ENCODE assay signal across 13 cellular contexts in the genomic region with DNA sequence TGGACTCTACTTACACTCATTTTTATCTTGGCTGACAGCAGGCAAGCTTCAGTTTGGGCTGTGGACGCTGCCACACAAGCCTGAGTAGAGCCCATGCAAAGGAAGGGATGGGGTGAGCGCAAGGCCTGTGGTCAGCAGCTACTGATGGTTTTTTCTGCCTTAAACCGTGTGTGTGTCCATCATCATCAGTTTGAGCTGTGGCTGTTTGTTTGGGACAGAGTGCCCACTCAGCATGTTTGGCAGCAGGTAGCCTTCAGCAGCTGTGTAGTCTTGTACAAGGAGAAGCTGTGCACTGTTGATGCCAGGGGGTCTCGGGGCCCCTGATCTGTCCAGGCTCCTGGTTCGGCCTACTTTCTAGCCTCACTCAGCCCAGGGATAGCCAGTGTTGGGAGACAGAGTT. TPM values are rescaled to one million over a fixed set of nuclear protein-coding genes. Genes with fewer than 3 reads are reported as not detected.
DNase-seq lines count a peak whose midpoint lies in the region; ATAC-seq and TF ChIP-seq lines count a peak whose summit lies in the region.
"Had no signal": no experiment of that assay in that cellular context is flagged by ENCODE, and none has a peak within 500 bp of the region (broad histone marks: within the 10 kb centered on the region; RNA-seq: fewer than 3 reads in every experiment).

No MANE protein-coding gene starts in this region.

- no peak for TF ChIP-seq CTCF in SK-N-SH (IDR thresholded peaks at IDR 0.05)
- no peak for TF ChIP-seq CTCF in Loucy (conservative IDR thresholded peaks at IDR 0.05; ENCODE audit: low read length)
- TF ChIP-seq CTCF in brain (conservative IDR thresholded peaks at IDR 0.05): no peak
- no peak for TF ChIP-seq CTCF in neural progenitor cell (IDR thresholded peaks at IDR 0.05)
- no peak for TF ChIP-seq CTCF in WERI-Rb-1 (IDR thresholded peaks at IDR 0.05; ENCODE audit: low read depth, low read length)

- POLR2A ChIA-PET in SK-N-SH (lab: Yijun Ruan, JAX): no interaction called here

- H3K27ac ChIP-seq in SK-N-SH (ENCODE audit: low read depth in 2 of 2, low read length in 1 of 2): no peak overlapping the region
- no peak overlapping the region for H3K27ac ChIP-seq in neural progenitor cell
- no peak overlapping the region for H3K27ac ChIP-seq in WERI-Rb-1
- H3K27ac ChIP-seq: PC-9, tibial nerve had no signal

- H3K27me3 Mint-ChIP-seq in brain (peaks cover 7% of the 10 kb centered on the region), neural progenitor cell (ENCODE audit: insufficient read depth, low read depth) (peaks cover 13% of the 10 kb centered on the region)

- H3K27ac Mint-ChIP-seq in brain (peak overlapping the region in 4 of 5 experiments; percentile 55 to 81 (median 68)), neural progenitor cell (no peak overlapping the region)

- peaks cover 51% of the 10 kb centered on the region for H3K36me3 Mint-ChIP-seq in brain
- H3K36me3 Mint-ChIP-seq in neural progenitor cell: peaks cover 38% of the 10 kb centered on the region

- H3K27me3 ChIP-seq in SK-N-SH (ENCODE audit: insufficient read depth) (no peaks in the 10 kb centered on the region), Loucy (ENCODE audit: insufficient read depth, low read length, poor library complexity, severe bottlenecking) (no peaks in the 10 kb centered on the region), neural progenitor cell (no peaks in the 10 kb centered on the region), WERI-Rb-1 (ENCODE audit: insufficient read depth, low read depth, severe bottlenecking) (no peaks in the 10 kb centered on the region)
- H3K27me3 ChIP-seq: cardiac muscle cell, tibial nerve had no signal

- peak overlapping the region; percentile 73 to 86 (median 83) for H3K4me3 Mint-ChIP-seq in brain
- peak overlapping the region; percentile 76 for H3K4me3 Mint-ChIP-seq in neural progenitor cell

- H3K4me1 Mint-ChIP-seq in brain (peaks cover 61% of the 10 kb centered on the region), neural progenitor cell (peaks cover 38% of the 10 kb centered on the region)

- DNase-seq in SK-N-SH (no peak), neural progenitor cell (ENCODE audit: low spot score) (no peak), NCI-H526 treated with DMSO at 0.1 percent for 48 hours (lab: John Stamatoyannopoulos, UW) (no peak), WERI-Rb-1 (no peak), left ventricle myocardium superior (no peak)
- DNase-seq: DMS53, PC-9, T-helper 9 cell had no signal

- no peak for TF ChIP-seq RAD21 in SK-N-SH (IDR thresholded peaks at IDR 0.05; ENCODE audit: low read length)

- H3K4me2 ChIP-seq in SK-N-SH (peak overlapping the region; percentile 98; the same call in 1 of the 2 replicates), Loucy (ENCODE audit: low read depth, low read length, poor library complexity, severe bottlenecking) (peak overlapping the region; percentile 80), neural progenitor cell (peak overlapping the region; percentile 96)
- H3K4me2 ChIP-seq: PC-9 had no signal

- H3K9me3 ChIP-seq in SK-N-SH (no peaks in the 10 kb centered on the region), Loucy (ENCODE audit: insufficient read depth, low read depth, low read length) (no peaks in the 10 kb centered on the region), neural progenitor cell (ENCODE audit: low read depth) (no peaks in the 10 kb centered on the region), WERI-Rb-1 (ENCODE audit: severe bottlenecking) (no peaks in the 10 kb centered on the region)
- H3K9me3 ChIP-seq: tibial nerve had no signal

- CTCF ChIA-PET in SK-N-SH (lab: Yijun Ruan, JAX): interaction anchor here (1.0 to 1.6 kb wide), 2 partner anchors 13 to 105 kb away, joined by 3 to 4 read pairs; a partner anchor contains a TSS

- WGBS in SK-N-SH (ENCODE audit: low lambda C conversion rate): 86% methylated on average over 5 of the region's 5 CpGs

- peaks cover 55% of the 10 kb centered on the region for H4K20me1 ChIP-seq in SK-N-SH (ENCODE audit: insufficient read depth)
- H4K20me1 ChIP-seq in Loucy (ENCODE audit: insufficient read depth, low read length, poor library complexity, severe bottlenecking): peaks cover 47% of the 10 kb centered on the region
- H4K20me1 ChIP-seq in neural progenitor cell (ENCODE audit: low read depth): peaks cover 56% of the 10 kb centered on the region

- no peak overlapping the region; a peak in 1 of 4 replicates for H3K4me3 ChIP-seq in SK-N-SH (ENCODE audit: low read depth in 2 of 2, low read length in 1 of 2)
- peak overlapping the region; percentile 21 for H3K4me3 ChIP-seq in Loucy (ENCODE audit: low read length, poor library complexity, severe bottlenecking)
- H3K4me3 ChIP-seq in neural progenitor cell: no peak overlapping the region
- H3K4me3 ChIP-seq in WERI-Rb-1 (ENCODE audit: low read depth, low read length): no peak overlapping the region
- H3K4me3 ChIP-seq: cardiac muscle cell, PC-9, tibial nerve had no signal

- ATAC-seq in SK-N-SH treated with all-trans-retinoic acid at 6 μM for 48 hours: no peak
- ATAC-seq in left ventricle myocardium superior: no peak

- peaks cover 29 to 82% of the 10 kb centered on the region in 2 experiments for H3K36me3 ChIP-seq in SK-N-SH (replicated peaks in 1 of 2; ENCODE audit: control insufficient read depth in 1 of 2, insufficient read depth in 2 of 2, low read length in 1 of 2)
- peaks cover 64% of the 10 kb centered on the region; the same call in 1 of the 2 replicates for H3K36me3 ChIP-seq in Loucy (ENCODE audit: insufficient read depth, low read length)
- H3K36me3 ChIP-seq in neural progenitor cell: peaks cover 14% of the 10 kb centered on the region
- H3K36me3 ChIP-seq in WERI-Rb-1: peaks cover 88% of the 10 kb centered on the region

- H3F3A ChIP-seq in SK-N-SH (replicated peaks; ENCODE audit: insufficient read depth) (peaks cover 37% of the 10 kb centered on the region), Loucy (ENCODE audit: low read depth) (no peaks in the 10 kb centered on the region), neural progenitor cell (ENCODE audit: low read depth) (peaks cover 66% of the 10 kb centered on the region)

- H3K4me1 ChIP-seq in SK-N-SH (ENCODE audit: control insufficient read depth in 1 of 2, insufficient read depth in 2 of 2, low read depth in 1 of 2, low read length in 1 of 2) (peaks cover 11 to 51% of the 10 kb centered on the region in 2 experiments), Loucy (ENCODE audit: insufficient read depth, low read length, poor library complexity, severe bottlenecking) (peaks cover 34% of the 10 kb centered on the region), neural progenitor cell (peaks cover 24% of the 10 kb centered on the region)

- no peak for TF ChIP-seq EP300 in SK-N-SH (IDR thresholded peaks at IDR 0.05; ENCODE audit: borderline replicate concordance in 1 of 2, low read depth in 1 of 2, low read length in 1 of 2)

- intact Hi-C loops in left ventricle myocardium superior (cut with micrococcal nuclease): no loop called here

- H2AFZ ChIP-seq in SK-N-SH (ENCODE audit: low read depth) (no peak overlapping the region), Loucy (ENCODE audit: low read length) (no peak overlapping the region), neural progenitor cell (replicated peaks) (no peak overlapping the region)
- H2AFZ ChIP-seq: PC-9 had no signal

- H3K9ac ChIP-seq in SK-N-SH (peak overlapping the region; percentile 24; the same call in 1 of the 2 replicates), Loucy (ENCODE audit: low read depth, low read length, poor library complexity, severe bottlenecking) (no peak overlapping the region), neural progenitor cell (no peak overlapping the region)

- H3K9me2 ChIP-seq in SK-N-SH (no peaks in the 10 kb centered on the region), Loucy (replicated peaks; ENCODE audit: low read depth, low read length) (no peaks in the 10 kb centered on the region)

- peaks cover 61% of the 10 kb centered on the region for H3K79me2 ChIP-seq in SK-N-SH (ENCODE audit: insufficient read depth)
- H3K79me2 ChIP-seq in Loucy (ENCODE audit: insufficient read depth, low read length): peaks cover 62% of the 10 kb centered on the region
- peaks cover 54% of the 10 kb centered on the region for H3K79me2 ChIP-seq in neural progenitor cell (ENCODE audit: low read depth)

- H3K9me3 Mint-ChIP-seq in brain: peaks cover 2 to 21% (median 4%) of the 10 kb centered on the region in 5 experiments
- H3K9me3 Mint-ChIP-seq in neural progenitor cell: peaks cover 14% of the 10 kb centered on the region

TF ChIP-seq in SK-N-SH, 30 proteins besides CTCF, POLR2A, EP300 and RAD21 (continues in another document):
- TF ChIP-seq EZH2phosphoT487 (IDR thresholded peaks at IDR 0.05; ENCODE audit: borderline replicate concordance, low read depth): no peak
- TF ChIP-seq, protein P1, sequence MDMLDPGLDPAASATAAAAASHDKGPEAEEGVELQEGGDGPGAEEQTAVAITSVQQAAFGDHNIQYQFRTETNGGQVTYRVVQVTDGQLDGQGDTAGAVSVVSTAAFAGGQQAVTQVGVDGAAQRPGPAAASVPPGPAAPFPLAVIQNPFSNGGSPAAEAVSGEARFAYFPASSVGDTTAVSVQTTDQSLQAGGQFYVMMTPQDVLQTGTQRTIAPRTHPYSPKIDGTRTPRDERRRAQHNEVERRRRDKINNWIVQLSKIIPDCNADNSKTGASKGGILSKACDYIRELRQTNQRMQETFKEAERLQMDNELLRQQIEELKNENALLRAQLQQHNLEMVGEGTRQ (IDR thresholded peaks at IDR 0.05; ENCODE audit: borderline replicate concordance, low read depth, low read length): no peak

TF ChIP-seq in SK-N-SH treated with all-trans-retinoic acid at 6 μM for 48 hours, 23 proteins besides CTCF, POLR2A, EP300 and RAD21 (continues in another document):
- TF ChIP-seq ZC3H10 (CRISPR knock-in tag; IDR thresholded peaks at IDR 0.05) (no peak), ARNTL (CRISPR knock-in tag; IDR thresholded peaks at IDR 0.05; ENCODE audit: borderline replicate concordance, low read depth) (no peak)

RNA-seq across cellular contexts. Expression of a gene that starts 3.5 kb away (rescaled TPM):
- polyA plus RNA-seq in SK-N-SH (2012; rRNA removed): 11.3 and 17.0 TPM in 2 replicates
- 12.3 and 17.2 TPM in 2 replicates for polyA plus RNA-seq in SK-N-SH (2012; cell fraction: cytosol; rRNA removed)
- polyA plus RNA-seq in SK-N-SH (2012; cell fraction: nucleus; rRNA removed): 9.4 and 9.8 TPM in 2 replicates
- polyA plus RNA-seq in brain (ENCODE audit: insufficient read depth, low read depth, low replicate concordance): 25.2 TPM
- 28.1 and 47.9 TPM in 2 replicates for total RNA-seq in neural progenitor cell (ENCODE audit: low replicate concordance)
- 12.6 TPM for total RNA-seq in left ventricle myocardium superior

RNA-seq across cellular contexts. Expression of a gene that starts 9.4 kb away (rescaled TPM):
- 118 and 121 TPM in 2 replicates for polyA plus RNA-seq in SK-N-SH (2012; rRNA removed)
- polyA plus RNA-seq in SK-N-SH (2012; cell fraction: cytosol; rRNA removed): 151 and 220 TPM in 2 replicates
- polyA plus RNA-seq in SK-N-SH (2012; cell fraction: nucleus; rRNA removed): 27.1 and 39.2 TPM in 2 replicates
- polyA plus RNA-seq in brain (ENCODE audit: insufficient read depth, low read depth, low replicate concordance): 60.3 TPM
- 51.1 and 68.9 TPM in 2 replicates for total RNA-seq in neural progenitor cell (ENCODE audit: low replicate concordance)
- total RNA-seq in left ventricle myocardium superior: 46.2 TPM
